Comparison of ENCODE assay signal across 10 cellular contexts in the genomic region with DNA sequence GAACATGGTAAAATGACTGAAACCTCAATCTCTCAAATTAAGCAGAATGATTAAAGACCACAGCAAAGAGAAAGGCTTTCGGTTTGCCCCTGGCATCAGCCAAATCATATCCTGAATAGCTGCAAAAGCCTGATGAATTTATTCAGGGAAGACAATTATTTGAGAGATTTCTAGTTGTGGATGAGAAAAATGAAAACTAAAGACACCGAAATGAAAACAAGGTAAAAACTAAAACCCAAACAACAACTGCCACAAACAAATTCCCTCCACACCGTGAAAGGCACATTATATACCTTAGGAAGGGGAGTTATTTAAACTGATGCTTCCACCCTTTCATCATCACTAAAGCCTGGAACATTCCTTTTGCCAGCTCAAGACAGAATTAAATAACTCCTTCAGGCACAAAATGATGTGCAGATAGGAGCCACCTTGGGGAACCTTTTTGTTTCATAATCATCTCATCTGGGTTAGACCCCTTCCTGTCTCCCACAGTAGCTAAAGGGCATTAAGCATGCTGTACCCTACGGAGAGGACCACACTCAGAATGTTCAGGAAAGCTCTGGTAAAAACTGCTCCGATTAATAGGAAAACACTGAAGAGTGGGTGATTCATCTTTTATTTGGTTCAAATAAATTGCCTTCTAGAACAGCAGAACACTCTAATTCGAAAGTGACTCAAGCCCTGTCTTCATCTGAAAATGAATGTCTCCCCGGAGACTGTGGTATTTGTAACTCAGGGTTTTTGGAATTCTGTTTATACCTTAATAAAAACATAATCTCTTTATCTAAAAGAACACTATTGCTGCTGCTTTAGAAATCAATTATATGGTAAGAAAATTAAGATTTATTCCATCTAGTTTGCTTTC. TPM values are rescaled to one million over a fixed set of nuclear protein-coding genes. Genes with fewer than 3 reads are reported as not detected.
DNase-seq lines count a peak whose midpoint lies in the region; ATAC-seq, FAIRE-seq and TF ChIP-seq lines count a peak whose summit lies in the region.
"Had no signal": no experiment of that assay in that cellular context is flagged by ENCODE, and none has a peak within 500 bp of the region (broad histone marks: within the 10 kb centered on the region; RNA-seq: fewer than 3 reads in every experiment).

No MANE protein-coding gene starts in this region.

- peak overlapping the region; percentile 18 to 82 (median 79) for H3K4me3 Mint-ChIP-seq in nephron

- no peak; the same call in none of the 2 replicates for TF ChIP-seq CTCF in C4-2B (conservative IDR thresholded peaks at IDR 0.05)
- TF ChIP-seq CTCF in breast epithelium (IDR thresholded peaks at IDR 0.05), result no peak
- no peak for TF ChIP-seq CTCF in nephron (IDR thresholded peaks at IDR 0.05; ENCODE audit: unreplicated experiment in 3 of 3)

- no peak for ATAC-seq in HG03460 (IDR thresholded peaks at IDR 0.05; ENCODE audit: unreplicated experiment)

- peaks cover 37% of the 10 kb centered on the region for H3K4me1 Mint-ChIP-seq in nephron

- no peaks in the 10 kb centered on the region for H3K9me3 ChIP-seq in breast epithelium

- H3K36me3 Mint-ChIP-seq in nephron (ENCODE audit: low read depth), result peaks cover 35% of the 10 kb centered on the region

- peak overlapping the region; percentile 37 to 60 (median 41) for H3K4me3 ChIP-seq in breast epithelium

- H3K27me3 ChIP-seq in breast epithelium, result no peaks in the 10 kb centered on the region

- FAIRE-seq in GM19239 (lab: Jason Lieb, UNC), result no peak

- intact Hi-C loops in breast epithelium (cut with DNase I; ENCODE audit: low total_unique reads), result no loop called here

- no peaks in the 10 kb centered on the region for H3K36me3 ChIP-seq in breast epithelium

- H3K27ac Mint-ChIP-seq in nephron, result peak overlapping the region in 2 of 3 experiments; percentile 10 to 31

- H3K9me3 Mint-ChIP-seq in nephron, result no peaks in the 10 kb centered on the region

- H3K27ac ChIP-seq in C4-2B (peak overlapping the region; percentile 60), breast epithelium (no peak overlapping the region)

- H3K4me1 ChIP-seq in breast epithelium, result no peaks in the 10 kb centered on the region

- H3K27me3 Mint-ChIP-seq in nephron (ENCODE audit: low read depth), result peaks cover 44% of the 10 kb centered on the region

- TF ChIP-seq POLR2A in breast epithelium (IDR thresholded peaks at IDR 0.05), result no peak

- DNase-seq in M059J (ENCODE audit: low read depth), result peak; percentile 85
- no peak for DNase-seq in breast epithelium (ENCODE audit: low spot score in 2 of 2)
- no peak for DNase-seq in SIG-M5 (lab: John Stamatoyannopoulos, UW)
- DNase-seq in NCI-H2081 treated with DMSO at 0.1 percent for 48 hours (lab: John Stamatoyannopoulos, UW), result no peak
- DNase-seq in GM19239 (ENCODE audit: insufficient read length, low spot score), result no peak

RNA-seq across cellular contexts. Expression of a gene that starts 9.1 kb away (rescaled TPM):
- total RNA-seq in M059J (2014; rRNA removed; shearing (Covaris generic)), result not detected in 2 replicates
- not detected for total RNA-seq in breast epithelium
- total RNA-seq: glomerular endothelial cell, HT-29 had no signal
